ENCODE assay signal across 22 cellular contexts in the genomic region with DNA sequence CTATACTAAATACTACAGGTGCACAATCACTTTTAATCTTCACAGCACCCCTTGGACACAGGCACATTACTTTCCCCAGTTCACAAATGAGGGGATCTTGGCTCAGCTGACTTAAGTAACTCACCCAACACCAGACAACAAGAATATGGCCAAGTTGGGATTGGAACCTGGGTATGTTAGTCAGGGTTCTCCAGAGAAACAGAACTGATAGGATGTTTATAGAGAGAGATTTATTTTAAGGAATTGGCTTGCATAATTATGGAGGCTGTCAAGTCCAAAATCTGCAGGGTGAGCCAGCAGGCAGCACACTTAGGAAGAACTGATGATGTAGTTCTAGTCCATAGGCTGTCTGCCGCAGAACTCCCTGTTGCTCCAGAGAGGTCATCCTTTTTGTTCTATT.
"Had no signal": no experiment of that assay in that cellular context is flagged by ENCODE, and none has a peak within 500 bp of the region (broad histone marks: within the 10 kb centered on the region; RNA-seq: fewer than 3 reads in every experiment).

No MANE protein-coding gene starts in this region.

- H3K36me3 ChIP-seq: MG63, SJSA1 had no signal

- H3K4me1 ChIP-seq: SJSA1 had no signal

- H3K9me3 ChIP-seq: MG63, SJSA1 had no signal

- H3K27ac ChIP-seq: SJSA1, SK-N-MC had no signal

- H3K27me3 ChIP-seq: MG63, SJSA1 had no signal

- ATAC-seq: HepG2 had no signal

- H3K4me3 ChIP-seq: MG63, SJSA1, SK-N-MC had no signal

- DNase-seq: IMR-90, Karpas-422, KG1, MG63, NCI-H1092, NCI-H1105 treated with DMSO at 0.1 percent for 48 hours, NCI-H1417 treated with DMSO at 0.1 percent for 48 hours, NCI-H146, NCI-H1694 treated with DMSO at 0.1 percent for 48 hours, NCI-H1930, NCI-H2081, NCI-H2107, NCI-H2227 treated with DMSO at 0.1 percent for 48 hours, NCI-H524, NCI-H526 treated with DMSO at 0.1 percent for 48 hours, NCI-H774, Right ventricle myocardium superior, RPMI8226, SIG-M5 had no signal
